In the genomic region with DNA sequence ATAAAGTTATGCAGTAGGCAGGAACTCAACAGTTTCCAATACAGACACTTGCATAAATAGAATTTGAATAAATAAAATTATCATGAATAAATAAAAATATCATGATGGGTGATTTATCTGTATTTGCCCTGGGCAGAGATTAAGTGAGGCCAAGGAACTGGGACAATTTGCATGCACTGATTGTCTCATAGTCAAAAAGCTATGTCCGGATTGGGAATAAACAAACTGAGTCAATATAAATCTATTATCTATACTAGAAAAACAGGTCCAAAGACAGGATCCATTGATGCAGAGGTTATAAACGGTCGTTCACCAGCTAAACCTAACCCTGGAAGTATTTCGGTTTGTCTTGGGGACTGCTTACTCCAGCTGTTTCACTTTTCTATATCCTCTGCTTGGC, we compare ENCODE assay signal across 1 cellular context.
TF ChIP-seq lines count a peak whose summit lies in the region.

No MANE protein-coding gene starts in this region.

TF ChIP-seq in GM23338, 12 proteins besides CTCF, POLR2A, EP300 and RAD21 (continued from another document):
- TF ChIP-seq ZNF462 (CRISPR knock-in tag; IDR thresholded peaks at IDR 0.05) (no peak), EZH2phosphoT487 (IDR thresholded peaks at IDR 0.05; ENCODE audit: unreplicated experiment) (no peak)
